ENCODE assay signal across 1 cellular context in genomic region chr14:34536951-34537676, GRCh38.
A peak's percentile ranks its signal among the peaks of the same experiment; 100 is the strongest.
TF ChIP-seq lines count a peak whose summit lies in the region.

No MANE protein-coding gene starts in this region.

TF ChIP-seq in SK-N-SH, 30 proteins besides CTCF, POLR2A, EP300 and RAD21 (continued from another document):
- TF ChIP-seq PBX3 (IDR thresholded peaks at IDR 0.05) (peak; percentile 63), JUND (IDR thresholded peaks at IDR 0.05) (0 out of 2 replicates have a peak, but pooled peaks have one; percentile 21), TAF1 (IDR thresholded peaks at IDR 0.05; ENCODE audit: borderline replicate concordance, low read depth, low read length) (0 out of 2 replicates have a peak, but pooled peaks have one; percentile 8), SMC3 (IDR thresholded peaks at IDR 0.05; ENCODE audit: low read depth, low read length) (no peak), TEAD4 (IDR thresholded peaks at IDR 0.05; ENCODE audit: borderline replicate concordance, insufficient read depth) (0 out of 2 replicates have a peak, but pooled peaks have one; percentile 52)
